In genomic region chr6:125585470-125585869, GRCh38 we compare ENCODE assay signal across 17 cellular contexts.
"Had no signal": no experiment of that assay in that cellular context is flagged by ENCODE, and none has a peak within 500 bp of the region (broad histone marks: within the 10 kb centered on the region; RNA-seq: fewer than 3 reads in every experiment).

No MANE protein-coding gene starts in this region.

- ATAC-seq: left lung; mucosa of descending colon; stimulated activated memory B cell treated with anti-CD40 and anti-IgM and Interleukin-4, amounts not matched to agents 10 μg/mL and 1 μg/mL and 100 μg/mL, for 72 hours had no signal

- H3K4me1 ChIP-seq: left lung, spleen, testis had no signal

- H3K27ac ChIP-seq: ascending aorta, left lung, spleen, testis had no signal

- H3K27me3 ChIP-seq: ascending aorta, heart left ventricle, testis had no signal

- H3K4me3 Mint-ChIP-seq: activated naive CD4-positive, alpha-beta T cell treated with anti-CD3 and anti-CD28 coated beads, Interleukin-2, amount 50 U/mL, for 24 hours; naive B cell; neural crest cell; stimulated activated memory B cell treated with anti-CD40 and anti-IgM and Interleukin-4, amounts not matched to agents 10 μg/mL and 1 μg/mL and 100 μg/mL, for 72 hours had no signal

- H3K36me3 Mint-ChIP-seq: activated naive CD4-positive, alpha-beta T cell treated with anti-CD3 and anti-CD28 coated beads, Interleukin-2, amount 50 U/mL, for 24 hours; naive B cell; stimulated activated memory B cell treated with anti-CD40 and anti-IgM and Interleukin-4, amounts not matched to agents 10 μg/mL and 1 μg/mL and 100 μg/mL, for 72 hours had no signal

- H3K27ac Mint-ChIP-seq: activated naive CD4-positive, alpha-beta T cell treated with anti-CD3 and anti-CD28 coated beads, Interleukin-2, amount 50 U/mL, for 24 hours; naive B cell; progenitor cell of endocrine pancreas; stimulated activated memory B cell treated with anti-CD40 and anti-IgM and Interleukin-4, amounts not matched to agents 10 μg/mL and 1 μg/mL and 100 μg/mL, for 72 hours had no signal

- H3K4me3 ChIP-seq: ascending aorta, heart left ventricle, left lung, mucosa of descending colon, spleen, testis had no signal

- H3K9me3 ChIP-seq: ascending aorta, heart left ventricle, left lung, mucosa of descending colon, spleen, testis had no signal

- H3K9me3 Mint-ChIP-seq: activated naive CD4-positive, alpha-beta T cell treated with anti-CD3 and anti-CD28 coated beads, Interleukin-2, amount 50 U/mL, for 24 hours; neural crest cell; stimulated activated memory B cell treated with anti-CD40 and anti-IgM and Interleukin-4, amounts not matched to agents 10 μg/mL and 1 μg/mL and 100 μg/mL, for 72 hours had no signal

- H3K27me3 Mint-ChIP-seq: progenitor cell of endocrine pancreas had no signal

- DNase-seq: activated CD4-positive, alpha-beta T cell treated with anti-CD3 and anti-CD28 coated beads, Interleukin-2, amount 50 U/mL, for 4 hours; activated gamma-delta T cell; effector memory CD4-positive, alpha-beta T cell; heart left ventricle; kidney; left lung; mucosa of descending colon; naive B cell; right cardiac atrium; spleen; stimulated activated CD4-positive, alpha-beta T cell treated with anti-CD3 and anti-CD28 coated beads, Interleukin-4, amount 100 ng/mL, for 4 hours; testis had no signal

- H3K36me3 ChIP-seq: ascending aorta, heart left ventricle, left lung, spleen had no signal

- H3K4me1 Mint-ChIP-seq: activated naive CD4-positive, alpha-beta T cell treated with anti-CD3 and anti-CD28 coated beads, Interleukin-2, amount 50 U/mL, for 24 hours; naive B cell; stimulated activated memory B cell treated with anti-CD40 and anti-IgM and Interleukin-4, amounts not matched to agents 10 μg/mL and 1 μg/mL and 100 μg/mL, for 72 hours had no signal
